5 cellular contexts compared by ENCODE assay signal in the genomic region with DNA sequence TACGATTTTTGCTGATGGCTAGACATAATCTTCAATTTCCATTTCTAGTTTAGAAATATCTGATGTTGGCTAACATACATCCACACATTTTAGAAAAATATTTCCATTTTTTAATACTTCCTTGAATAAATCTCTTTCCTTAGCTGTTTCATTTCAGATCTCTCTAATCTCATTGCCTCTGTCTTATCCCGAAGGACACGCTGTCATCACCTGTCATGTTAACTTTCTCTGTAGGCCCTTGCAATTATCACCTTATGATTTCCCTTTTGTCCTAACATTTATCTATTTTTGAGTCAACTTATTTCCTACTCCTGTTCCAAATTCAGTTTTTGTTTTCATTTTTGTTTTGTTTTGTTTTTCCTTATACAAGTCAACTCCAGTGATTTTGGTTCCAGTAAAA.
"Had no signal": no experiment of that assay in that cellular context is flagged by ENCODE, and none has a peak within 500 bp of the region (broad histone marks: within the 10 kb centered on the region; RNA-seq: fewer than 3 reads in every experiment).

No MANE protein-coding gene starts in this region.

- H2AFZ ChIP-seq: GM23338 had no signal

- H3K4me3 ChIP-seq: GM23338 had no signal

- ATAC-seq: GM23338, HepG2 had no signal

- H3K4me2 ChIP-seq: GM23338 had no signal

- H3K27ac ChIP-seq: HL-60 had no signal

- DNase-seq: H9, HCEC 1CT had no signal
